In the genomic region with DNA sequence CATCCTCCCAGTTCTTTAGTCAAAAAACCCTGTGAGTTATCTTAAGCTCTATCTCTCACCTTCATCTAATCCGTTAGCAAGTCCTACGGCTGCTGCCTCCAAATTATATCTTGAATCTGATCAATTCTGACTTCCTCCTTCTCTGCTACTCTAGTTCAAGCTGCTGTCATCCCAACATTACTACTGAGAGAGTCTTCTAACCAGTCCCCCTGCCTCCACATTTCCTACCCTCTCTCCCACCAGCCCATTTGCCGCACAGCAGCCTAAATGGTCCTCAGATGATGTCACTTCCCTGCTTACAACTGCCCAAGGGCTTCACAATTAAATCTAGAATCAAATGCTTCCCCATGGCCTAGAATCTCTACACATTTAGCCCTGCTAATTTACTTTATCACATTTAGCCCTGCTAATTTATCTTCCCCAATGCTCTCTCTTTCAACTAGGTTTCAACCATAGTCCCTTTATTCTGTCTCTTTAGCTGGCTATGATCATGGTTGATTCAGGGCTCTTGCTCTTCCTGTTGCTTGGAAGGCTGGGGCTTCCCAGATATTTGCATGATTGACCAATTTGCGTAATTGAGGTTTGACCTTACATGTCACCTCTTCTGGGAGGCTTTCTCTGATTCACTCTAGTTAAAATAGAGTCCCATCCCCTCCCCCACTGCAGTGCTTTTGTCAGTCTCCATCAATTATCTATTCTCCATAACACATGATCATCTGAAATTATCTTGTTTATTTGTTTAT, we compare ENCODE assay signal across 8 cellular contexts. TPM values are rescaled to one million over a fixed set of nuclear protein-coding genes. Genes with fewer than 3 reads are reported as not detected.
A peak's percentile ranks its signal among the peaks of the same experiment; 100 is the strongest.
DNase-seq lines count a peak whose midpoint lies in the region; ATAC-seq, FAIRE-seq and TF ChIP-seq lines count a peak whose summit lies in the region.

No MANE protein-coding gene starts in this region.

- no peaks in the 10 kb centered on the region for H3K27me3 ChIP-seq in bronchial epithelial cell (ENCODE audit: control insufficient read depth, insufficient read depth, low read length)

- H3K4me3 ChIP-seq in bronchial epithelial cell (ENCODE audit: low read depth, low read length): no peak overlapping the region

- FAIRE-seq in bronchial epithelial cell (lab: Jason Lieb, UNC): no peak

- in situ Hi-C loops in GM13976 (cut with MboI; ENCODE audit: low sequenced_read_pairs, unreplicated experiment): no loop called here

- CTCF ChIA-PET in activated naive CD4-positive, alpha-beta T cell treated with anti-CD3 and anti-CD28 coated beads, Interleukin-2, amount 10 ng/mL, durations not matched to agents 7 days and 5 days (lab: Charles Lee): interaction anchor here (0.5 kb wide), 1 partner anchor 43 kb away, joined by 3 read pairs; no protein-coding TSS in a partner anchor

- no peaks in the 10 kb centered on the region for H3K36me3 Mint-ChIP-seq in activated naive CD4-positive, alpha-beta T cell treated with anti-CD3 and anti-CD28 coated beads, Interleukin-2, amount 10 ng/mL, durations not matched to agents 7 days and 5 days

- no peaks in the 10 kb centered on the region for H3K36me3 ChIP-seq in bronchial epithelial cell (ENCODE audit: control insufficient read depth, insufficient read depth, low read length)

- peaks cover 8% of the 10 kb centered on the region for H3K27me3 Mint-ChIP-seq in activated naive CD4-positive, alpha-beta T cell treated with anti-CD3 and anti-CD28 coated beads, Interleukin-2, amount 10 ng/mL, durations not matched to agents 7 days and 5 days

- no peaks in the 10 kb centered on the region for H3K9me3 Mint-ChIP-seq in activated naive CD4-positive, alpha-beta T cell treated with anti-CD3 and anti-CD28 coated beads, Interleukin-2, amount 10 ng/mL, durations not matched to agents 7 days and 5 days

- ATAC-seq in GM21526 (IDR thresholded peaks at IDR 0.05; ENCODE audit: low FRiP score, unreplicated experiment): peak; percentile 68
- peak; percentile 79 for ATAC-seq in HG03575 (IDR thresholded peaks at IDR 0.05; ENCODE audit: extremely low read depth, insufficient number of reproducible peaks, low FRiP score, unreplicated experiment)

- H3K27ac Mint-ChIP-seq in activated naive CD4-positive, alpha-beta T cell treated with anti-CD3 and anti-CD28 coated beads, Interleukin-2, amount 10 ng/mL, durations not matched to agents 7 days and 5 days: no peak overlapping the region

- H3K4me3 Mint-ChIP-seq in activated naive CD4-positive, alpha-beta T cell treated with anti-CD3 and anti-CD28 coated beads, Interleukin-2, amount 10 ng/mL, durations not matched to agents 7 days and 5 days: no peak overlapping the region

- H3K4me1 Mint-ChIP-seq in activated naive CD4-positive, alpha-beta T cell treated with anti-CD3 and anti-CD28 coated beads, Interleukin-2, amount 10 ng/mL, durations not matched to agents 7 days and 5 days: peaks cover 3% of the 10 kb centered on the region

- TF ChIP-seq CTCF in GM13976 (IDR thresholded peaks at IDR 0.05; ENCODE audit: borderline replicate concordance, control extremely low read depth, extremely low read depth, insufficient read depth, missing control alignments) (no peak), bronchial epithelial cell (IDR thresholded peaks at IDR 0.05; ENCODE audit: insufficient read depth, low read length, severe bottlenecking) (no peak)

- DNase-seq in GM13976 (ENCODE audit: low spot score) (peak; percentile 52), bronchial epithelial cell (ENCODE audit: low read depth) (peak; percentile 81), cerebellar nuclear complex (lab: John Stamatoyannopoulos, UW) (no peak), cerebellum (ENCODE audit: low spot score) (no peak), iPS-NIHi7 (ENCODE audit: extremely low spot score) (no peak)
- DNase-seq in activated naive CD4-positive, alpha-beta T cell treated with anti-CD3 and anti-CD28 coated beads, Interleukin-2, amount 10 ng/mL, durations not matched to agents 7 days and 5 days: no peak

RNA-seq across cellular contexts. Expression of gene ARL14, which starts 11.0 kb away (rescaled TPM):
- total RNA-seq in bronchial epithelial cell (0.13 and 0.26 TPM in 2 replicates), cerebellum (not detected)

Comparison
In these comparisons a context has a peak if more than half of its experiments do, and no peak if none do; other contexts are left out.
1. DNase-seq: peak in GM13976 (single experiment) and bronchial epithelial cell (single experiment); none in cerebellar nuclear complex (0 of 2), cerebellum (single experiment), iPS-NIHi7 (single experiment) and activated naive CD4-positive, alpha-beta T cell treated with anti-CD3 and anti-CD28 coated beads, Interleukin-2, amount 10 ng/mL, durations not matched to agents 7 days and 5 days (single experiment).